ENCODE assay signal across 8 cellular contexts in genomic region chr15:64460206-64460736, GRCh38. TPM values are rescaled to one million over a fixed set of nuclear protein-coding genes. Genes with fewer than 3 reads are reported as not detected.
DNase-seq lines count a peak whose midpoint lies in the region; ATAC-seq and TF ChIP-seq lines count a peak whose summit lies in the region.

Gene ZNF609 (plus strand): TSS chr15:64460578. CDS start chr15:64499420, 38,842 bp downstream.

- H3K27me3 ChIP-seq in Loucy (ENCODE audit: insufficient read depth, low read length, poor library complexity, severe bottlenecking) = no peaks in the 10 kb centered on the region
- H3K27me3 ChIP-seq in foreskin keratinocyte = no peaks in the 10 kb centered on the region

- H4K20me1 ChIP-seq in Loucy (ENCODE audit: insufficient read depth, low read length, poor library complexity, severe bottlenecking) = peaks cover 32% of the 10 kb centered on the region

- no peaks in the 10 kb centered on the region for H3K9me2 ChIP-seq in Loucy (replicated peaks; ENCODE audit: low read depth, low read length)

- H2AFZ ChIP-seq in Loucy (ENCODE audit: low read length) = peak within 1 kb of the TSS; percentile 92

- peak within 1 kb of the TSS; percentile 83 for H3K4me2 ChIP-seq in Loucy (ENCODE audit: low read depth, low read length, poor library complexity, severe bottlenecking)

- peaks cover 74% of the 10 kb centered on the region for H3K4me1 ChIP-seq in Loucy (ENCODE audit: insufficient read depth, low read length, poor library complexity, severe bottlenecking)
- H3K4me1 ChIP-seq in foreskin keratinocyte = peaks cover 21% of the 10 kb centered on the region

- H3K4me3 ChIP-seq in Loucy (ENCODE audit: low read length, poor library complexity, severe bottlenecking) = peak within 1 kb of the TSS; percentile 78

- no peak within 1 kb of the TSS for H3K27ac ChIP-seq in foreskin keratinocyte

- peaks cover 49% of the 10 kb centered on the region for H3K79me2 ChIP-seq in Loucy (ENCODE audit: insufficient read depth, low read length)

- H3K9me3 ChIP-seq in Loucy (ENCODE audit: insufficient read depth, low read depth, low read length) = no peaks in the 10 kb centered on the region

- no peaks in the 10 kb centered on the region for H3K27me3 Mint-ChIP-seq in neural crest cell (ENCODE audit: low read depth)
- no peaks in the 10 kb centered on the region for H3K27me3 Mint-ChIP-seq in stimulated activated naive CD8-positive, alpha-beta T cell treated with anti-CD3 and anti-CD28 coated beads, Interleukin-15, amount 100 ng/mL, for 72 hours

- H3K27ac Mint-ChIP-seq in neural crest cell (ENCODE audit: unreplicated experiment) = peak within 1 kb of the TSS; percentile 92
- peak within 1 kb of the TSS; percentile 97 to 98 for H3K27ac Mint-ChIP-seq in stimulated activated naive CD8-positive, alpha-beta T cell treated with anti-CD3 and anti-CD28 coated beads, Interleukin-15, amount 100 ng/mL, for 72 hours

- in situ Hi-C loops in SK-MEL-5 (cut with HindIII; ENCODE audit: low pct_unique_long_range_greater_than_20kb, low sequenced_read_pairs) = no loop called here

- H3K36me3 ChIP-seq in Loucy (ENCODE audit: insufficient read depth, low read length) = no peaks in the 10 kb centered on the region

- no peaks in the 10 kb centered on the region for H3K9me3 Mint-ChIP-seq in neural crest cell
- H3K9me3 Mint-ChIP-seq in stimulated activated naive CD8-positive, alpha-beta T cell treated with anti-CD3 and anti-CD28 coated beads, Interleukin-15, amount 100 ng/mL, for 72 hours = no peaks in the 10 kb centered on the region

- H3F3A ChIP-seq in Loucy (ENCODE audit: low read depth) = no peaks in the 10 kb centered on the region

- TF ChIP-seq CTCF in Loucy (conservative IDR thresholded peaks at IDR 0.05; ENCODE audit: low read length) = no peak; the same call in 1 of the 2 replicates
- TF ChIP-seq CTCF in foreskin keratinocyte (conservative IDR thresholded peaks at IDR 0.05) = peak; percentile 8
- no peak for TF ChIP-seq CTCF in neural crest cell (conservative IDR thresholded peaks at IDR 0.05)

- H3K4me3 Mint-ChIP-seq in neural crest cell = peak within 1 kb of the TSS; percentile 92
- H3K4me3 Mint-ChIP-seq in stimulated activated naive CD8-positive, alpha-beta T cell treated with anti-CD3 and anti-CD28 coated beads, Interleukin-15, amount 100 ng/mL, for 72 hours = peak within 1 kb of the TSS; percentile 92 to 93

- peak; percentile 93 for DNase-seq in COR-L47 (lab: John Stamatoyannopoulos, UW)
- DNase-seq in SK-MEL-5 (ENCODE audit: low read depth, low spot score) = peak; percentile 94
- peak; percentile 65 to 80 (median 78) for DNase-seq in activated naive CD4-positive, alpha-beta T cell (lab: John Stamatoyannopoulos, UW)
- DNase-seq in foreskin keratinocyte = peak; percentile 87 to 93
- peak; percentile 100 for DNase-seq in neural crest cell (ENCODE audit: low read depth, low spot score)
- peak; percentile 92 to 93 for DNase-seq in stimulated activated naive CD8-positive, alpha-beta T cell treated with anti-CD3 and anti-CD28 coated beads, Interleukin-15, amount 100 ng/mL, for 72 hours

- peaks cover 74% of the 10 kb centered on the region for H3K4me1 Mint-ChIP-seq in neural crest cell
- H3K4me1 Mint-ChIP-seq in stimulated activated naive CD8-positive, alpha-beta T cell treated with anti-CD3 and anti-CD28 coated beads, Interleukin-15, amount 100 ng/mL, for 72 hours = peaks cover 85% of the 10 kb centered on the region

- ATAC-seq in GM21528 (IDR thresholded peaks at IDR 0.05; ENCODE audit: low FRiP score, unreplicated experiment) (peak; percentile 50), foreskin keratinocyte (peak; percentile 88)
- ATAC-seq in stimulated activated naive CD8-positive, alpha-beta T cell treated with anti-CD3 and anti-CD28 coated beads, Interleukin-15, amount 100 ng/mL, for 72 hours = peak; percentile 75

- H3K36me3 Mint-ChIP-seq in neural crest cell (ENCODE audit: low read depth) = no peaks in the 10 kb centered on the region

- H3K9ac ChIP-seq in Loucy (ENCODE audit: low read depth, low read length, poor library complexity, severe bottlenecking) = peak within 1 kb of the TSS; percentile 77

RNA-seq across cellular contexts. Expression of gene ZNF609, which starts in this region (rescaled TPM):
- total RNA-seq in SK-MEL-5 (2014; rRNA removed; shearing (Covaris generic)) = 12.9 and 15.1 TPM in 2 replicates
- polyA plus RNA-seq in SK-MEL-5 (2015; cell fraction: cytosol; rRNA removed) = 14.1 and 21.3 TPM in 2 replicates
- polyA plus RNA-seq in SK-MEL-5 (2015; cell fraction: nucleus; rRNA removed) = 11.6 and 19.5 TPM in 2 replicates
- total RNA-seq in foreskin keratinocyte (20.9 and 22.0 TPM in 2 replicates), neural crest cell (43.0 and 50.7 TPM in 2 replicates)
- 4.1 and 5.1 TPM in 2 replicates for polyA plus RNA-seq in foreskin keratinocyte
